In the genomic region with DNA sequence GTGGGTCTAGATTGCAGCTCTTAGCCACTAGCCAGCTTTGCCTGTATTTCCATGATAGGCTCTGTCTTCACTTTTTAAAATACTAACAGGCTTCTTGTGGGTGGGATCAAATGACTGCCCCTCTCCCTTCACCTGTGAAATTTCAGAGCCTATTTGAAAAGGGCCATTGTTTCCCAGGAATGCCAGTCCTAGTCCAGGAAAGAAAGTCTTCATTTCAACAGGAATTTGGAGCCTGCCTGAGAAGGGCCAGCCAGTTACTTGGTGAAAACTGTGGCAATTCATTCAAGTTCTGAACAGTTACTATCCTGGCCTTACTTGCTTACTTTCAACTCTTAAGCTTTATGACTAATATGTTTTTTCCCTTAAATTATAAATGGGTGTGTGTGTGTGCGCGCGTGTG, we compare ENCODE assay signal across 29 cellular contexts.
DNase-seq lines count a peak whose midpoint lies in the region; ATAC-seq and TF ChIP-seq lines count a peak whose summit lies in the region.
"Had no signal": no experiment of that assay in that cellular context is flagged by ENCODE, and none has a peak within 500 bp of the region (broad histone marks: within the 10 kb centered on the region; RNA-seq: fewer than 3 reads in every experiment).

No MANE protein-coding gene starts in this region.

- in situ Hi-C loops in SK-MEL-5 (cut with HindIII; ENCODE audit: low pct_unique_long_range_greater_than_20kb, low sequenced_read_pairs): loop anchor here (25.0 kb wide), 1 partner anchor 346 kb away; a partner anchor contains a TSS
- in situ Hi-C loops in brain microvascular endothelial cell (cut with HindIII; ENCODE audit: low pct_ligation_motif_present, low sequenced_read_pairs): no loop called here

- no peak overlapping the region for H4K12ac ChIP-seq in trophoblast cell (ENCODE audit: low read depth, low read length)

- H3K36me3 Mint-ChIP-seq in GM23338 (ENCODE audit: low read depth): no peaks in the 10 kb centered on the region
- H3K36me3 Mint-ChIP-seq: activated naive CD8-positive, alpha-beta T cell; CD8-positive, alpha-beta T cell; natural killer cell treated with Interleukin-12 subunit alpha and Interleukin-12 subunit beta and Interleukin-15 and Interleukin-18, amount 100 ng/mL, for 72 hours had no signal

- peak overlapping the region; percentile 16; the same call in 1 of the 2 replicates for H3K27ac ChIP-seq in GM23338 (ENCODE audit: low read depth)
- H3K27ac ChIP-seq in trophoblast cell (ENCODE audit: low read depth, low read length): peak overlapping the region; percentile 61
- H3K27ac ChIP-seq in aorta (ENCODE audit: low read depth in 1 of 2, low read length in 2 of 2): no peak overlapping the region
- H3K27ac ChIP-seq in brain microvascular endothelial cell: no peak overlapping the region
- H3K27ac ChIP-seq: ascending aorta, gastroesophageal sphincter, hepatocyte, testis had no signal

- no peak for TF ChIP-seq CTCF in GM23338 (conservative IDR thresholded peaks at IDR 0.05; ENCODE audit: low read depth in 2 of 2)
- no peak for TF ChIP-seq CTCF in brain microvascular endothelial cell (IDR thresholded peaks at IDR 0.05; ENCODE audit: low read depth, low read length, missing control alignments)

- no CpG with 5 or more reads among the region's 3 CpGs for WGBS in trophoblast cell (ENCODE audit: extremely low coverage, insufficient coverage, insufficient read length)
- WGBS in aorta, 2 donors: 76 to 87% methylated on average over 3 of the region's 3 CpGs

- no peak overlapping the region for H3K23ac ChIP-seq in trophoblast cell (ENCODE audit: low read length)

- no peak overlapping the region for H2AK5ac ChIP-seq in trophoblast cell (ENCODE audit: low read length)

- no peak overlapping the region for H3K18ac ChIP-seq in trophoblast cell (ENCODE audit: low read length)

- intact Hi-C loops in aorta (cut with DNase I): no loop called here

- no peak overlapping the region for H3K4ac ChIP-seq in trophoblast cell (ENCODE audit: low read depth, low read length)

- no peaks in the 10 kb centered on the region for H4K20me1 ChIP-seq in GM23338 (replicated peaks; ENCODE audit: insufficient read depth)

- H3K4me3 Mint-ChIP-seq in GM23338: peak overlapping the region; percentile 3; the same call in 1 of the 3 replicates
- H3K4me3 Mint-ChIP-seq: activated CD4-positive, alpha-beta memory T cell treated with anti-CD3 and anti-CD28 coated beads, Interleukin-2, amount 10 ng/mL, durations not matched to agents 7 days and 5 days; activated naive CD8-positive, alpha-beta T cell; B cell; CD8-positive, alpha-beta T cell; central memory CD8-positive, alpha-beta T cell; natural killer cell treated with Interleukin-12 subunit alpha and Interleukin-12 subunit beta and Interleukin-15 and Interleukin-18, amount 100 ng/mL, for 72 hours had no signal

- no peaks in the 10 kb centered on the region for H3K27me3 Mint-ChIP-seq in GM23338 (ENCODE audit: insufficient read depth, low read depth, poor library complexity)
- H3K27me3 Mint-ChIP-seq: activated CD4-positive, alpha-beta memory T cell treated with anti-CD3 and anti-CD28 coated beads, Interleukin-2, amount 10 ng/mL, durations not matched to agents 7 days and 5 days; activated naive CD8-positive, alpha-beta T cell; B cell; central memory CD8-positive, alpha-beta T cell; natural killer cell treated with Interleukin-12 subunit alpha and Interleukin-12 subunit beta and Interleukin-15 and Interleukin-18, amount 100 ng/mL, for 72 hours had no signal

- H3K27me3 ChIP-seq in GM23338 (ENCODE audit: insufficient read depth) (no peaks in the 10 kb centered on the region), trophoblast cell (ENCODE audit: insufficient read depth, low read length) (no peaks in the 10 kb centered on the region), aorta (ENCODE audit: control insufficient read depth in 1 of 2, insufficient read depth in 2 of 2, low read length in 1 of 2) (no peaks in the 10 kb centered on the region), brain microvascular endothelial cell (replicated peaks) (no peaks in the 10 kb centered on the region)
- H3K27me3 ChIP-seq: ascending aorta, gastroesophageal sphincter, hepatocyte, testis had no signal

- ATAC-seq in GM23338 (peak; percentile 95), aorta (ENCODE audit: low FRiP score) (no peak)
- ATAC-seq: CD8-positive, alpha-beta T cell; gastroesophageal sphincter; natural killer cell treated with Interleukin-12 subunit alpha and Interleukin-12 subunit beta and Interleukin-15 and Interleukin-18, amount 100 ng/mL, for 72 hours had no signal

- no peak overlapping the region for H3K4me2 ChIP-seq in GM23338
- H3K4me2 ChIP-seq in trophoblast cell (ENCODE audit: low read length): no peak overlapping the region
- H3K4me2 ChIP-seq: hepatocyte had no signal

- H3K79me1 ChIP-seq in trophoblast cell (ENCODE audit: low read length): peaks cover 2% of the 10 kb centered on the region

- H4K8ac ChIP-seq in trophoblast cell (ENCODE audit: low read depth, low read length): no peak overlapping the region

- no peaks in the 10 kb centered on the region for H3K9me2 ChIP-seq in GM23338 (ENCODE audit: insufficient read depth)

- H3F3A ChIP-seq in GM23338 (replicated peaks; ENCODE audit: low read depth): no peaks in the 10 kb centered on the region

- H4K91ac ChIP-seq in trophoblast cell (ENCODE audit: low read depth, low read length): peak overlapping the region; percentile 7

- H3K9ac ChIP-seq in trophoblast cell (ENCODE audit: low read length): no peak overlapping the region

- H3K4me1 ChIP-seq in GM23338 (ENCODE audit: insufficient read depth) (no peaks in the 10 kb centered on the region), trophoblast cell (ENCODE audit: control insufficient read depth in 1 of 2, insufficient read depth in 2 of 2, low read length in 2 of 2) (peaks cover 6% of the 10 kb centered on the region in 2 experiments), aorta (ENCODE audit: control insufficient read depth in 1 of 2, insufficient read depth in 2 of 2, low read length in 2 of 2) (no peaks in the 10 kb centered on the region)
- H3K4me1 ChIP-seq: ascending aorta, gastroesophageal sphincter, testis had no signal

- H3K9me3 Mint-ChIP-seq in GM23338: no peaks in the 10 kb centered on the region
- H3K9me3 Mint-ChIP-seq: activated CD4-positive, alpha-beta memory T cell treated with anti-CD3 and anti-CD28 coated beads, Interleukin-2, amount 10 ng/mL, durations not matched to agents 7 days and 5 days; CD8-positive, alpha-beta T cell; central memory CD8-positive, alpha-beta T cell; natural killer cell treated with Interleukin-12 subunit alpha and Interleukin-12 subunit beta and Interleukin-15 and Interleukin-18, amount 100 ng/mL, for 72 hours had no signal

- peak; percentile 84 for DNase-seq in GM23338 (ENCODE audit: low spot score)
- DNase-seq in SK-MEL-5 (ENCODE audit: low read depth, low spot score): peak; percentile 63
- DNase-seq in iPS-NIHi11 (ENCODE audit: low spot score): peak; percentile 59
- no peak for DNase-seq in trophoblast cell
- DNase-seq in GF-D8 (lab: John Stamatoyannopoulos, UW): no peak
- no peak for DNase-seq in putamen (ENCODE audit: low spot score)
- no peak for DNase-seq in aorta
- no peak for DNase-seq in brain microvascular endothelial cell
- DNase-seq: activated CD4-positive, alpha-beta memory T cell treated with anti-CD3 and anti-CD28 coated beads, Interleukin-2, amount 10 ng/mL, durations not matched to agents 7 days and 5 days; activated CD4-positive, alpha-beta T cell treated with anti-CD3 and anti-CD28 coated beads for 1 hour; CD8-positive, alpha-beta T cell; DMS 273 treated with DMSO at 0.1 percent for 48 hours; EL; IMR-90; kidney; NCI-H1092 treated with DMSO at 0.1 percent for 48 hours; NCI-H2029 treated with DMSO at 0.1 percent for 48 hours; NCI-H345; posterior cingulate gyrus; stimulated activated naive CD4-positive, alpha-beta T cell treated with Interleukin-2 at 50 U/mL for 16 hours; T-helper 2 cell; testis had no signal

- H3K4me1 Mint-ChIP-seq in GM23338: peaks cover 9% of the 10 kb centered on the region; the same call in 2 of the 3 replicates
- H3K4me1 Mint-ChIP-seq: activated CD4-positive, alpha-beta memory T cell treated with anti-CD3 and anti-CD28 coated beads, Interleukin-2, amount 10 ng/mL, durations not matched to agents 7 days and 5 days; B cell; central memory CD8-positive, alpha-beta T cell had no signal

- no peak overlapping the region for H2BK5ac ChIP-seq in trophoblast cell (ENCODE audit: low read depth, low read length, poor library complexity)

- H3K79me2 ChIP-seq in GM23338 (replicated peaks; ENCODE audit: insufficient read depth): no peaks in the 10 kb centered on the region
- H3K79me2 ChIP-seq in trophoblast cell (ENCODE audit: control insufficient read depth, insufficient read depth, low read length, poor library complexity): no peaks in the 10 kb centered on the region
- H3K79me2 ChIP-seq: hepatocyte had no signal

- H3K9me3 ChIP-seq in trophoblast cell (ENCODE audit: insufficient read depth, low read depth, low read length) (no peaks in the 10 kb centered on the region), aorta (ENCODE audit: control insufficient read depth, low read length) (no peaks in the 10 kb centered on the region)
- H3K9me3 ChIP-seq: ascending aorta, gastroesophageal sphincter, testis had no signal

- H2BK120ac ChIP-seq in trophoblast cell (ENCODE audit: insufficient read depth, low read length, poor library complexity): peak overlapping the region; percentile 88

- H3K36me3 ChIP-seq in GM23338 (ENCODE audit: insufficient read depth) (no peaks in the 10 kb centered on the region), trophoblast cell (ENCODE audit: control insufficient read depth in 1 of 2, insufficient read depth in 2 of 2, low read length in 2 of 2) (no peaks in the 10 kb centered on the region), aorta (ENCODE audit: control insufficient read depth in 1 of 2, insufficient read depth in 2 of 2, low read length in 1 of 2) (no peaks in the 10 kb centered on the region), brain microvascular endothelial cell (replicated peaks) (no peaks in the 10 kb centered on the region)
- H3K36me3 ChIP-seq: ascending aorta, gastroesophageal sphincter had no signal

- H3K4me3 ChIP-seq in GM23338: no peak overlapping the region
- no peak overlapping the region for H3K4me3 ChIP-seq in trophoblast cell (ENCODE audit: low read depth, low read length)
- H3K4me3 ChIP-seq in aorta (ENCODE audit: low read length in 2 of 2): no peak overlapping the region
- H3K4me3 ChIP-seq in brain microvascular endothelial cell (ENCODE audit: low read depth, low read length): no peak overlapping the region
- H3K4me3 ChIP-seq: ascending aorta, gastroesophageal sphincter, hepatocyte, testis had no signal

- H2AFZ ChIP-seq in GM23338 (no peak overlapping the region), trophoblast cell (ENCODE audit: insufficient read depth, low read length, poor library complexity) (no peak overlapping the region)
- H2AFZ ChIP-seq: hepatocyte had no signal

- H3K27ac Mint-ChIP-seq in GM23338: peak overlapping the region; percentile 90
- H3K27ac Mint-ChIP-seq: activated CD4-positive, alpha-beta memory T cell treated with anti-CD3 and anti-CD28 coated beads, Interleukin-2, amount 10 ng/mL, durations not matched to agents 7 days and 5 days; activated naive CD8-positive, alpha-beta T cell; B cell; CD8-positive, alpha-beta T cell; natural killer cell treated with Interleukin-12 subunit alpha and Interleukin-12 subunit beta and Interleukin-15 and Interleukin-18, amount 100 ng/mL, for 72 hours had no signal

- H2BK12ac ChIP-seq in trophoblast cell (ENCODE audit: low read length): no peak overlapping the region

- H3K14ac ChIP-seq in trophoblast cell (ENCODE audit: low read length): no peak overlapping the region

Comparison
In these comparisons a context has a peak if more than half of its experiments do, and no peak if none do; other contexts are left out.
1. DNase-seq: peak in GM23338 (single experiment), SK-MEL-5 (single experiment) and iPS-NIHi11 (single experiment); none in trophoblast cell (0 of 2), GF-D8 (single experiment), putamen (single experiment), aorta (0 of 2) and brain microvascular endothelial cell (single experiment).
2. H3K27ac ChIP-seq: peak in GM23338 (single experiment) and trophoblast cell (single experiment); none in aorta (0 of 2) and brain microvascular endothelial cell (single experiment).